ENCODE assay signal across 8 cellular contexts in genomic region chr1:52725903-52726264, GRCh38. TPM values are rescaled to one million over a fixed set of nuclear protein-coding genes. Genes with fewer than 3 reads are reported as not detected.
DNase-seq lines count a peak whose midpoint lies in the region; ATAC-seq and TF ChIP-seq lines count a peak whose summit lies in the region.

No MANE protein-coding gene starts in this region.

- peak overlapping the region; percentile 96 for H3K4me2 ChIP-seq in GM23248 (ENCODE audit: unreplicated experiment)

- peak overlapping the region; percentile 88 for H3K9ac ChIP-seq in GM23248

- no peaks in the 10 kb centered on the region for H3K9me2 ChIP-seq in GM23248 (ENCODE audit: insufficient read depth)

- H3K27ac ChIP-seq in GM23248, result no peak overlapping the region
- H3K27ac ChIP-seq in heart left ventricle, result peak overlapping the region in 8 of 12 donors; percentile 1 to 95 (median 88)
- peak overlapping the region in 11 of 21 experiments; percentile 38 to 93 (median 87) for H3K27ac ChIP-seq in skin epidermis

- H3K27ac Mint-ChIP-seq in activated CD4-positive, alpha-beta memory T cell treated with anti-CD3 and anti-CD28 coated beads for 36 hours, result peak overlapping the region; percentile 53

- no peaks in the 10 kb centered on the region for H3K9me3 Mint-ChIP-seq in activated CD4-positive, alpha-beta memory T cell treated with anti-CD3 and anti-CD28 coated beads for 36 hours

- H3K4me1 ChIP-seq in GM23248 (ENCODE audit: insufficient read depth) (peaks cover 7% of the 10 kb centered on the region; the same call in 1 of the 2 replicates), heart left ventricle (peaks cover 5 to 33% (median 23%) of the 10 kb centered on the region in 12 donors)

- no peak for TF ChIP-seq CTCF in heart left ventricle (IDR thresholded peaks at IDR 0.05)

- H3K9me3 ChIP-seq in GM23248 (ENCODE audit: low read depth) (no peaks in the 10 kb centered on the region), heart left ventricle (no peaks in the 10 kb centered on the region)

- H3K4me3 Mint-ChIP-seq in activated CD4-positive, alpha-beta memory T cell treated with anti-CD3 and anti-CD28 coated beads for 36 hours, result peak overlapping the region; percentile 81

- no peaks in the 10 kb centered on the region for H3K36me3 Mint-ChIP-seq in activated CD4-positive, alpha-beta memory T cell treated with anti-CD3 and anti-CD28 coated beads for 36 hours

- H3K27me3 ChIP-seq in GM23248 (replicated peaks; ENCODE audit: insufficient read depth) (no peaks in the 10 kb centered on the region), heart left ventricle (no peaks in the 10 kb centered on the region)

- peaks cover 29% of the 10 kb centered on the region for H3K4me1 Mint-ChIP-seq in activated CD4-positive, alpha-beta memory T cell treated with anti-CD3 and anti-CD28 coated beads for 36 hours (ENCODE audit: low read depth)

- DNase-seq in GM23248, result no peak
- DNase-seq in activated CD4-positive, alpha-beta memory T cell treated with anti-CD3 and anti-CD28 coated beads for 36 hours, result no peak
- no peak for DNase-seq in heart left ventricle
- DNase-seq in kidney tubule cell (ENCODE audit: low spot score), result no peak
- DNase-seq in retina, result no peak

- peaks cover 44% of the 10 kb centered on the region for H3K79me2 ChIP-seq in GM23248 (ENCODE audit: insufficient read depth)

- H3F3A ChIP-seq in GM23248 (ENCODE audit: insufficient read depth), result no peaks in the 10 kb centered on the region

- ATAC-seq in heart left ventricle, result no peak
- no peak for ATAC-seq in HG03432 (IDR thresholded peaks at IDR 0.05; ENCODE audit: unreplicated experiment)
- no peak for ATAC-seq in GM21360 (IDR thresholded peaks at IDR 0.05; ENCODE audit: unreplicated experiment)

- POLR2A ChIA-PET in activated CD4-positive, alpha-beta memory T cell treated with anti-CD3 and anti-CD28 coated beads for 36 hours (lab: Charles Lee), result interaction anchor here (1.0 to 1.7 kb wide), 5 partner anchors 23 to 360 kb away, joined by 3 to 5 read pairs (median 3); partner anchors contain the start of genes CC2D1B, ORC1, PRPF38A and ZYG11A

- H3K4me3 ChIP-seq in GM23248 (peak overlapping the region; percentile 92), heart left ventricle (peak overlapping the region; percentile 73 to 99 (median 92)), skin epidermis (peak overlapping the region; percentile 65 to 96 (median 86))

- no peak for TF ChIP-seq POLR2A in heart left ventricle (IDR thresholded peaks at IDR 0.05)

- intact Hi-C loops in activated CD4-positive, alpha-beta memory T cell treated with anti-CD3 and anti-CD28 coated beads for 36 hours (cut with micrococcal nuclease), result loop anchor here (1.0 to 2.0 kb wide), 2 partner anchors 23 to 471 kb away; partner anchors contain the start of gene CPT2
- intact Hi-C loops in heart left ventricle (cut with DNase I), result loop anchor here in 3 of 10 donors (2.0 kb wide), 1 partner anchor 23 kb away; no protein-coding TSS in a partner anchor

- peak overlapping the region; percentile 100 for H2AFZ ChIP-seq in GM23248

- H3K36me3 ChIP-seq in GM23248 (ENCODE audit: low read depth) (no peaks in the 10 kb centered on the region), heart left ventricle (no peaks in the 10 kb centered on the region)

- WGBS in GM23248 (ENCODE audit: low coverage in 1 of 2, low lambda C conversion rate in 2 of 2, missing lambda C conversion rate in 2 of 2), 2 experiments, result 3 to 6% methylated on average over 6 of the region's 6 CpGs
- WGBS in heart left ventricle, 4 donors, result 8 to 11% (median 9%) methylated on average over 5 to 6 of the region's 6 CpGs

- no peaks in the 10 kb centered on the region for H4K20me1 ChIP-seq in GM23248 (ENCODE audit: insufficient read depth)

- in situ Hi-C loops in GM23248 (cut with MboI), result no loop called here

- CTCF ChIA-PET in activated CD4-positive, alpha-beta memory T cell treated with anti-CD3 and anti-CD28 coated beads for 36 hours (lab: Charles Lee), result interaction anchor here (0.6 to 2.4 kb wide), 5 partner anchors 12 to 90 kb away, joined by 3 to 10 read pairs (median 4); no protein-coding TSS in a partner anchor

- H3K27me3 Mint-ChIP-seq in activated CD4-positive, alpha-beta memory T cell treated with anti-CD3 and anti-CD28 coated beads for 36 hours, result no peaks in the 10 kb centered on the region

RNA-seq across cellular contexts. Expression of gene ZYG11B, which starts 0.4 kb away (rescaled TPM):
- 56.1 and 57.9 TPM in 2 replicates for total RNA-seq in GM23248 (2014; rRNA removed; shearing (Covaris generic))
- polyA plus RNA-seq in GM23248 (2016; fragmentation: Nextera tagmentation; extraction: Ambion mirVana), result 15.1 and 16.1 TPM in 2 replicates
- 10 to 100 TPM; 14.2 to 14.8 TPM for total RNA-seq in activated CD4-positive, alpha-beta memory T cell treated with anti-CD3 and anti-CD28 coated beads for 36 hours
- 10 to 100 TPM; 45.8 to 85.4 (median 72.4) TPM for total RNA-seq in heart left ventricle
- polyA plus RNA-seq in heart left ventricle, result 10 to 100 TPM; 16.6 to 28.6 TPM

RNA-seq across cellular contexts. Expression of gene COA7, which starts 27.7 kb away (rescaled TPM):
- total RNA-seq in GM23248 (2014; rRNA removed; shearing (Covaris generic)), result 5.1 and 6.9 TPM in 2 replicates
- polyA plus RNA-seq in GM23248 (2016; fragmentation: Nextera tagmentation; extraction: Ambion mirVana) (12.1 and 12.9 TPM in 2 replicates), heart left ventricle (10 to 100 TPM in 1 of 2 donors, 1 to 10 TPM in 1; 6.4 to 19.3 TPM)
- 10 to 100 TPM; 17.9 to 18.7 TPM for total RNA-seq in activated CD4-positive, alpha-beta memory T cell treated with anti-CD3 and anti-CD28 coated beads for 36 hours
- total RNA-seq in heart left ventricle, result 10 to 100 TPM; 10.6 to 19.5 (median 16.3) TPM
